23 cellular contexts compared by ENCODE assay signal in the genomic region with DNA sequence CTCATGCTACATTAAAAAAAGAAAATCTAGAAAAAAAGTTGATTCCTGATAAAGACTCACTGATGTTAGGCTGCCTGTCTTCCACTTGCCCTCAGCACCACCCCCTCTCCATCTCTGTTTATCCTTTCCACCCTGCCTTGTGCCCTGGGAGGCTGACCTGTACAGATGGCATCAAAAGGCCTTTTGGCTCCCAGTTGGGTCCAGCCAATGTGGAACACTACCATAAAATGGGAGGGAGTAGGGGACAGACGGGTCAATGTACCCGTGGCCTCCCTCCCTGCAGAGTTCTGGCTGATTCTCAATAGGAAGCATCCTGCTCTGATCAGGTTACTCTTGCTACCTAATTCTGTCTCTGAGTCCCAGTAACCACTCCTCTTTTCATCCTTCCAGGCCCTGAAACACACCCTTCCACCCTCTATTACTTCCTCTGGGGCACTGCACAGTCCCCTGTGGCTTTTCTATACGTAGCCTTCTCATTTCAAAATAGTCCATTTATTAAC.
"Had no signal": no experiment of that assay in that cellular context is flagged by ENCODE, and none has a peak within 500 bp of the region (broad histone marks: within the 10 kb centered on the region; RNA-seq: fewer than 3 reads in every experiment).

No MANE protein-coding gene starts in this region.

- H3K27me3 Mint-ChIP-seq: activated CD4-positive, alpha-beta memory T cell treated with anti-CD3 and anti-CD28 coated beads, Interleukin-2, amount 10 ng/mL, durations not matched to agents 7 days and 5 days had no signal

- H3K27me3 ChIP-seq: body of pancreas, cardiac muscle cell, sigmoid colon, upper lobe of left lung had no signal

- H3K27ac Mint-ChIP-seq: activated CD4-positive, alpha-beta memory T cell treated with anti-CD3 and anti-CD28 coated beads, Interleukin-2, amount 10 ng/mL, durations not matched to agents 7 days and 5 days; memory B cell; naive B cell; progenitor cell of endocrine pancreas; stimulated activated naive B cell treated with anti-CD40 and anti-IgM and Interleukin-4, amounts not matched to agents 10 μg/mL and 1 μg/mL and 100 μg/mL, for 72 hours; T-helper 1 cell treated with Interleukin-12 subunit alpha and Interleukin-12 subunit beta and Interleukin-4 antibody, amounts not matched to agents 30 μg/mL and 1 μg/mL, for 36 hours had no signal

- H3K4me3 Mint-ChIP-seq: activated CD4-positive, alpha-beta memory T cell treated with anti-CD3 and anti-CD28 coated beads, Interleukin-2, amount 10 ng/mL, durations not matched to agents 7 days and 5 days; effector memory CD8-positive, alpha-beta T cell; memory B cell; naive B cell; neural crest cell; stimulated activated naive B cell treated with anti-CD40 and anti-IgM and Interleukin-4, amounts not matched to agents 10 μg/mL and 1 μg/mL and 100 μg/mL, for 72 hours; T-helper 1 cell treated with Interleukin-12 subunit alpha and Interleukin-12 subunit beta and Interleukin-4 antibody, amounts not matched to agents 30 μg/mL and 1 μg/mL, for 36 hours had no signal

- ATAC-seq: body of pancreas; effector memory CD8-positive, alpha-beta T cell; esophagus mucosa; left colon; stimulated activated naive B cell treated with anti-CD40 and anti-IgM and Interleukin-4, amounts not matched to agents 10 μg/mL and 1 μg/mL and 100 μg/mL, for 72 hours had no signal

- H3K4me2 ChIP-seq: smooth muscle cell had no signal

- H3K36me3 Mint-ChIP-seq: memory B cell; naive B cell; stimulated activated naive B cell treated with anti-CD40 and anti-IgM and Interleukin-4, amounts not matched to agents 10 μg/mL and 1 μg/mL and 100 μg/mL, for 72 hours had no signal

- H3K27ac ChIP-seq: body of pancreas, cardiac muscle cell, sigmoid colon, upper lobe of left lung had no signal

- H3K9me3 ChIP-seq: body of pancreas, sigmoid colon, upper lobe of left lung had no signal

- H3K9me3 Mint-ChIP-seq: activated CD4-positive, alpha-beta memory T cell treated with anti-CD3 and anti-CD28 coated beads, Interleukin-2, amount 10 ng/mL, durations not matched to agents 7 days and 5 days; effector memory CD8-positive, alpha-beta T cell; memory B cell; stimulated activated naive B cell treated with anti-CD40 and anti-IgM and Interleukin-4, amounts not matched to agents 10 μg/mL and 1 μg/mL and 100 μg/mL, for 72 hours; T-helper 1 cell treated with Interleukin-12 subunit alpha and Interleukin-12 subunit beta and Interleukin-4 antibody, amounts not matched to agents 30 μg/mL and 1 μg/mL, for 36 hours had no signal

- H3K4me1 ChIP-seq: body of pancreas, sigmoid colon, upper lobe of left lung had no signal

- H3K4me3 ChIP-seq: body of pancreas, cardiac muscle cell, sigmoid colon, smooth muscle cell, upper lobe of left lung had no signal

- H3K4me1 Mint-ChIP-seq: activated CD4-positive, alpha-beta memory T cell treated with anti-CD3 and anti-CD28 coated beads, Interleukin-2, amount 10 ng/mL, durations not matched to agents 7 days and 5 days; memory B cell; stimulated activated naive B cell treated with anti-CD40 and anti-IgM and Interleukin-4, amounts not matched to agents 10 μg/mL and 1 μg/mL and 100 μg/mL, for 72 hours had no signal

- H3K36me3 ChIP-seq: cardiac muscle cell, sigmoid colon, upper lobe of left lung had no signal

- DNase-seq: activated CD4-positive, alpha-beta memory T cell treated with anti-CD3 and anti-CD28 coated beads, Interleukin-2, amount 10 ng/mL, durations not matched to agents 7 days and 5 days; activated CD4-positive, alpha-beta T cell treated with anti-CD3 and anti-CD28 coated beads for 4 hours; activated CD4-positive, CD25-positive, alpha-beta regulatory T cell; activated gamma-delta T cell; activated naive CD4-positive, alpha-beta T cell treated with anti-CD3 and anti-CD28 coated beads, Interleukin-2, amount 50 U/mL, for 16 hours; anterior cingulate cortex; body of pancreas; effector memory CD8-positive, alpha-beta T cell; head of caudate nucleus; left colon; naive B cell; retina; sigmoid colon; stimulated activated CD4-positive, alpha-beta T cell treated with anti-CD3 and anti-CD28 coated beads, Interleukin-15, amount 100 ng/mL, for 24 hours; stimulated activated naive B cell treated with anti-CD40 and anti-IgM and Interleukin-4, amounts not matched to agents 10 μg/mL and 1 μg/mL and 100 μg/mL, for 72 hours; upper lobe of left lung had no signal
